12 cellular contexts compared by ENCODE assay signal in genomic region chr9:82488702-82489578, GRCh38.
DNase-seq lines count a peak whose midpoint lies in the region; ATAC-seq and TF ChIP-seq lines count a peak whose summit lies in the region.
"Had no signal": no experiment of that assay in that cellular context is flagged by ENCODE, and none has a peak within 500 bp of the region (broad histone marks: within the 10 kb centered on the region; RNA-seq: fewer than 3 reads in every experiment).

No MANE protein-coding gene starts in this region.

- DNase-seq in BE2C: peak; percentile 10
- peak; percentile 6 for DNase-seq in NCI-H526 treated with DMSO at 0.1 percent for 48 hours (lab: John Stamatoyannopoulos, UW)
- DNase-seq in esophagus squamous epithelium (lab: John Stamatoyannopoulos, UW): no peak
- DNase-seq in non-pigmented ciliary epithelial cell (ENCODE audit: low read depth): peak; percentile 76
- DNase-seq in stimulated activated CD4-positive, alpha-beta T cell treated with anti-CD3 and anti-CD28 coated beads, Interleukin-2, amount 100 ng/mL, for 24 hours: no peak
- DNase-seq in iPS-NIHi7 (ENCODE audit: extremely low spot score): no peak
- DNase-seq: DND-41; GOT3; NCI-H524 treated with DMSO at 0.1 percent for 48 hours; stimulated activated naive CD8-positive, alpha-beta T cell treated with anti-CD3 and anti-CD28 coated beads, Interleukin-15, amount 100 ng/mL, for 72 hours had no signal

- peaks cover 5% of the 10 kb centered on the region; the same call in 1 of the 2 replicates for H3K4me1 ChIP-seq in BE2C
- peaks cover 0 to 32% (median 0%) of the 10 kb centered on the region in 3 donors for H3K4me1 ChIP-seq in esophagus squamous epithelium

- H3K9me3 ChIP-seq in BE2C: no peaks in the 10 kb centered on the region
- no peaks in the 10 kb centered on the region for H3K9me3 ChIP-seq in esophagus squamous epithelium

- TF ChIP-seq CTCF in BE2C (IDR thresholded peaks at IDR 0.05; ENCODE audit: low read depth, low read length) (no peak), esophagus squamous epithelium (IDR thresholded peaks at IDR 0.05) (no peak)

- H3K27ac ChIP-seq in esophagus squamous epithelium: peak overlapping the region in 3 of 4 donors; percentile 42 to 75 (median 54)

- WGBS in esophagus squamous epithelium, 2 donors: 17 to 24% methylated on average over 5 of the region's 5 CpGs

- no peaks in the 10 kb centered on the region for H3K36me3 ChIP-seq in BE2C
- H3K36me3 ChIP-seq in esophagus squamous epithelium: no peaks in the 10 kb centered on the region

- no peak for TF ChIP-seq POLR2A in esophagus squamous epithelium (IDR thresholded peaks at IDR 0.05)

- ATAC-seq in HG03354 (IDR thresholded peaks at IDR 0.05; ENCODE audit: poor library complexity, severe bottlenecking, unreplicated experiment): no peak
- no peak for ATAC-seq in GM21737 (IDR thresholded peaks at IDR 0.05; ENCODE audit: unreplicated experiment)
- ATAC-seq: stimulated activated naive CD8-positive, alpha-beta T cell treated with anti-CD3 and anti-CD28 coated beads, Interleukin-15, amount 100 ng/mL, for 72 hours had no signal

- no peak overlapping the region for H3K4me3 ChIP-seq in BE2C (ENCODE audit: low read depth, low read length)
- H3K4me3 ChIP-seq in esophagus squamous epithelium: no peak overlapping the region

- intact Hi-C loops in esophagus squamous epithelium (cut with DNase I): no loop called here

- no peaks in the 10 kb centered on the region for H3K27me3 ChIP-seq in BE2C
- no peaks in the 10 kb centered on the region for H3K27me3 ChIP-seq in esophagus squamous epithelium

Comparison
In these comparisons a context has a peak if more than half of its experiments do, and no peak if none do; other contexts are left out.
1. DNase-seq: peak in BE2C (single experiment), NCI-H526 treated with DMSO at 0.1 percent for 48 hours (single experiment) and non-pigmented ciliary epithelial cell (single experiment); none in esophagus squamous epithelium (single experiment), stimulated activated CD4-positive, alpha-beta T cell treated with anti-CD3 and anti-CD28 coated beads, Interleukin-2, amount 100 ng/mL, for 24 hours (0 of 2) and iPS-NIHi7 (single experiment).